1 cellular context compared by ENCODE assay signal in the genomic region with DNA sequence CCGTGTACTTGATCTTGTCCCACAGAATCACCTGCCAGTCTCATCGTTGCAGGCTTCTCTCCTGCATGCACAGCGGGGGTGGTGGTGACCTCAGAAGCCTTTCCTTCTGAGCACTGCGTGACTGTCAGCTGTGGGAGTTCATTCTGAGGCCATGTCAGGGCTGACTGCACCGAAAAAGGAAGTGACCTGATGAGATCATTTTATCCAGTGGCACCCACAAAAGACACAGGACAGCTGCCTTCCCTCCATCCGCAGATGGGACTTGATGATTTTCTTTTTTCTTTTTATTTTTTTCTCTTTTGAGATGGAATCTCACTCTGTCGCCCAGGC.
TF ChIP-seq lines count a peak whose summit lies in the region.

No MANE protein-coding gene starts in this region.

TF ChIP-seq in GM12878, 131 proteins besides CTCF, POLR2A, EP300 and RAD21 (continued from another document and continues in another):
- TF ChIP-seq, protein P1, sequence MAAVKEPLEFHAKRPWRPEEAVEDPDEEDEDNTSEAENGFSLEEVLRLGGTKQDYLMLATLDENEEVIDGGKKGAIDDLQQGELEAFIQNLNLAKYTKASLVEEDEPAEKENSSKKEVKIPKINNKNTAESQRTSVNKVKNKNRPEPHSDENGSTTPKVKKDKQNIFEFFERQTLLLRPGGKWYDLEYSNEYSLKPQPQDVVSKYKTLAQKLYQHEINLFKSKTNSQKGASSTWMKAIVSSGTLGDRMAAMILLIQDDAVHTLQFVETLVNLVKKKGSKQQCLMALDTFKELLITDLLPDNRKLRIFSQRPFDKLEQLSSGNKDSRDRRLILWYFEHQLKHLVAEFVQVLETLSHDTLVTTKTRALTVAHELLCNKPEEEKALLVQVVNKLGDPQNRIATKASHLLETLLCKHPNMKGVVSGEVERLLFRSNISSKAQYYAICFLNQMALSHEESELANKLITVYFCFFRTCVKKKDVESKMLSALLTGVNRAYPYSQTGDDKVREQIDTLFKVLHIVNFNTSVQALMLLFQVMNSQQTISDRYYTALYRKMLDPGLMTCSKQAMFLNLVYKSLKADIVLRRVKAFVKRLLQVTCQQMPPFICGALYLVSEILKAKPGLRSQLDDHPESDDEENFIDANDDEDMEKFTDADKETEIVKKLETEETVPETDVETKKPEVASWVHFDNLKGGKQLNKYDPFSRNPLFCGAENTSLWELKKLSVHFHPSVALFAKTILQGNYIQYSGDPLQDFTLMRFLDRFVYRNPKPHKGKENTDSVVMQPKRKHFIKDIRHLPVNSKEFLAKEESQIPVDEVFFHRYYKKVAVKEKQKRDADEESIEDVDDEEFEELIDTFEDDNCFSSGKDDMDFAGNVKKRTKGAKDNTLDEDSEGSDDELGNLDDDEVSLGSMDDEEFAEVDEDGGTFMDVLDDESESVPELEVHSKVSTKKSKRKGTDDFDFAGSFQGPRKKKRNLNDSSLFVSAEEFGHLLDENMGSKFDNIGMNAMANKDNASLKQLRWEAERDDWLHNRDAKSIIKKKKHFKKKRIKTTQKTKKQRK (IDR thresholded peaks at IDR 0.05; ENCODE audit: low read depth, low read length) = no peak
- no peak for TF ChIP-seq SMAD1 (IDR thresholded peaks at IDR 0.05; ENCODE audit: low read depth, partially characterized antibody)
- TF ChIP-seq PML (IDR thresholded peaks at IDR 0.05; ENCODE audit: low read length) = peak; percentile 70; the same call in 1 of the 2 replicates
- peak; percentile 90; the same call in 1 of the 2 replicates for TF ChIP-seq ZBED1 (IDR thresholded peaks at IDR 0.05; ENCODE audit: borderline replicate concordance)
- TF ChIP-seq YY1 (IDR thresholded peaks at IDR 0.05; ENCODE audit: low read depth, low read length) = 0 out of 2 replicates have a peak, but pooled peaks have one; percentile 42
- TF ChIP-seq, protein P2, sequence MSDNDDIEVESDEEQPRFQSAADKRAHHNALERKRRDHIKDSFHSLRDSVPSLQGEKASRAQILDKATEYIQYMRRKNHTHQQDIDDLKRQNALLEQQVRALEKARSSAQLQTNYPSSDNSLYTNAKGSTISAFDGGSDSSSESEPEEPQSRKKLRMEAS (IDR thresholded peaks at IDR 0.05; ENCODE audit: low read depth, low read length) = no peak
- no peak for TF ChIP-seq SMAD5 (IDR thresholded peaks at IDR 0.05; ENCODE audit: low read depth)
- TF ChIP-seq EED (IDR thresholded peaks at IDR 0.05; ENCODE audit: low read depth) = peak; percentile 97
- TF ChIP-seq MYC (IDR thresholded peaks at IDR 0.05; ENCODE audit: insufficient read depth, insufficient read length, insufficient replicate concordance, low read length, severe bottlenecking) = no peak
- peak; percentile 97 for TF ChIP-seq TCF3 (IDR thresholded peaks at IDR 0.05; ENCODE audit: borderline replicate concordance, insufficient read depth, low read depth, low read length)
- peak in 1 of 2 experiments; percentile 79; a peak in 2 of 4 replicates for TF ChIP-seq ETV6 (conservative IDR thresholded peaks at IDR 0.05 in 1 of 2, IDR thresholded peaks at IDR 0.05 in 1 of 2; ENCODE audit: borderline replicate concordance in 1 of 2, low read depth in 1 of 2)
- TF ChIP-seq EGR1 (IDR thresholded peaks at IDR 0.05; ENCODE audit: borderline replicate concordance in 1 of 2, low read depth in 2 of 2, low read length in 2 of 2) = peak in 1 of 2 experiments; percentile 93; a peak in 2 of 3 replicates
- TF ChIP-seq, protein P3, sequence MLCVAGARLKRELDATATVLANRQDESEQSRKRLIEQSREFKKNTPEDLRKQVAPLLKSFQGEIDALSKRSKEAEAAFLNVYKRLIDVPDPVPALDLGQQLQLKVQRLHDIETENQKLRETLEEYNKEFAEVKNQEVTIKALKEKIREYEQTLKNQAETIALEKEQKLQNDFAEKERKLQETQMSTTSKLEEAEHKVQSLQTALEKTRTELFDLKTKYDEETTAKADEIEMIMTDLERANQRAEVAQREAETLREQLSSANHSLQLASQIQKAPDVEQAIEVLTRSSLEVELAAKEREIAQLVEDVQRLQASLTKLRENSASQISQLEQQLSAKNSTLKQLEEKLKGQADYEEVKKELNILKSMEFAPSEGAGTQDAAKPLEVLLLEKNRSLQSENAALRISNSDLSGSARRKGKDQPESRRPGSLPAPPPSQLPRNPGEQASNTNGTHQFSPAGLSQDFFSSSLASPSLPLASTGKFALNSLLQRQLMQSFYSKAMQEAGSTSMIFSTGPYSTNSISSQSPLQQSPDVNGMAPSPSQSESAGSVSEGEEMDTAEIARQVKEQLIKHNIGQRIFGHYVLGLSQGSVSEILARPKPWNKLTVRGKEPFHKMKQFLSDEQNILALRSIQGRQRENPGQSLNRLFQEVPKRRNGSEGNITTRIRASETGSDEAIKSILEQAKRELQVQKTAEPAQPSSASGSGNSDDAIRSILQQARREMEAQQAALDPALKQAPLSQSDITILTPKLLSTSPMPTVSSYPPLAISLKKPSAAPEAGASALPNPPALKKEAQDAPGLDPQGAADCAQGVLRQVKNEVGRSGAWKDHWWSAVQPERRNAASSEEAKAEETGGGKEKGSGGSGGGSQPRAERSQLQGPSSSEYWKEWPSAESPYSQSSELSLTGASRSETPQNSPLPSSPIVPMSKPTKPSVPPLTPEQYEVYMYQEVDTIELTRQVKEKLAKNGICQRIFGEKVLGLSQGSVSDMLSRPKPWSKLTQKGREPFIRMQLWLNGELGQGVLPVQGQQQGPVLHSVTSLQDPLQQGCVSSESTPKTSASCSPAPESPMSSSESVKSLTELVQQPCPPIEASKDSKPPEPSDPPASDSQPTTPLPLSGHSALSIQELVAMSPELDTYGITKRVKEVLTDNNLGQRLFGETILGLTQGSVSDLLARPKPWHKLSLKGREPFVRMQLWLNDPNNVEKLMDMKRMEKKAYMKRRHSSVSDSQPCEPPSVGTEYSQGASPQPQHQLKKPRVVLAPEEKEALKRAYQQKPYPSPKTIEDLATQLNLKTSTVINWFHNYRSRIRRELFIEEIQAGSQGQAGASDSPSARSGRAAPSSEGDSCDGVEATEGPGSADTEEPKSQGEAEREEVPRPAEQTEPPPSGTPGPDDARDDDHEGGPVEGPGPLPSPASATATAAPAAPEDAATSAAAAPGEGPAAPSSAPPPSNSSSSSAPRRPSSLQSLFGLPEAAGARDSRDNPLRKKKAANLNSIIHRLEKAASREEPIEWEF (IDR thresholded peaks at IDR 0.05; ENCODE audit: insufficient replicate concordance, low read depth, low read length) = peak; percentile 77
- TF ChIP-seq POLR2AphosphoS5 (IDR thresholded peaks at IDR 0.05; ENCODE audit: low read length) = peak; percentile 68; the same call in 1 of the 2 replicates
- no peak for TF ChIP-seq ZNF622 (IDR thresholded peaks at IDR 0.05)
- TF ChIP-seq, protein P4, sequence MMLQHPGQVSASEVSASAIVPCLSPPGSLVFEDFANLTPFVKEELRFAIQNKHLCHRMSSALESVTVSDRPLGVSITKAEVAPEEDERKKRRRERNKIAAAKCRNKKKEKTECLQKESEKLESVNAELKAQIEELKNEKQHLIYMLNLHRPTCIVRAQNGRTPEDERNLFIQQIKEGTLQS (IDR thresholded peaks at IDR 0.05; ENCODE audit: borderline replicate concordance, extremely low read depth, low read depth, low read length) = no peak
- no peak for TF ChIP-seq HSF1 (IDR thresholded peaks at IDR 0.05; ENCODE audit: low read depth, low read length)
- TF ChIP-seq BACH1 (IDR thresholded peaks at IDR 0.05; ENCODE audit: borderline replicate concordance) = peak; percentile 83; the same call in 1 of the 2 replicates
- TF ChIP-seq ASH2L (IDR thresholded peaks at IDR 0.05; ENCODE audit: borderline replicate concordance, low read depth) = 0 out of 2 replicates have a peak, but pooled peaks have one; percentile 2
- peak; percentile 67 for TF ChIP-seq GABPA (IDR thresholded peaks at IDR 0.05; ENCODE audit: low read depth)
- TF ChIP-seq SIN3A (IDR thresholded peaks at IDR 0.05; ENCODE audit: low read depth, low read length) = 0 out of 2 replicates have a peak, but pooled peaks have one; percentile 70
- peak; percentile 96 for TF ChIP-seq RELB (IDR thresholded peaks at IDR 0.05; ENCODE audit: low read depth)
- peak; percentile 73 for TF ChIP-seq PBX3 (IDR thresholded peaks at IDR 0.05; ENCODE audit: insufficient replicate concordance, low read depth, low read length)
- TF ChIP-seq CBX5 (IDR thresholded peaks at IDR 0.05; ENCODE audit: low read depth) = peak; percentile 93; the same call in 1 of the 2 replicates
- no peak for TF ChIP-seq ZBTB4 (CRISPR knock-in tag; IDR thresholded peaks at IDR 0.05)
- TF ChIP-seq MXI1 (IDR thresholded peaks at IDR 0.05; ENCODE audit: low read depth, low read length) = peak; percentile 80
- peak; percentile 77; the same call in 1 of the 2 replicates for TF ChIP-seq RCOR1 (conservative IDR thresholded peaks at IDR 0.05; ENCODE audit: low read depth, low read length)
- TF ChIP-seq RAD51 (IDR thresholded peaks at IDR 0.05) = peak; percentile 51
- peak; percentile 96 for TF ChIP-seq NR2F1 (conservative IDR thresholded peaks at IDR 0.05)
- TF ChIP-seq CHD1 (IDR thresholded peaks at IDR 0.05; ENCODE audit: low read depth, low read length) = no peak
- TF ChIP-seq ZZZ3 (IDR thresholded peaks at IDR 0.05; ENCODE audit: control insufficient read depth, insufficient read length, low read depth) = no peak
- TF ChIP-seq, protein P5, sequence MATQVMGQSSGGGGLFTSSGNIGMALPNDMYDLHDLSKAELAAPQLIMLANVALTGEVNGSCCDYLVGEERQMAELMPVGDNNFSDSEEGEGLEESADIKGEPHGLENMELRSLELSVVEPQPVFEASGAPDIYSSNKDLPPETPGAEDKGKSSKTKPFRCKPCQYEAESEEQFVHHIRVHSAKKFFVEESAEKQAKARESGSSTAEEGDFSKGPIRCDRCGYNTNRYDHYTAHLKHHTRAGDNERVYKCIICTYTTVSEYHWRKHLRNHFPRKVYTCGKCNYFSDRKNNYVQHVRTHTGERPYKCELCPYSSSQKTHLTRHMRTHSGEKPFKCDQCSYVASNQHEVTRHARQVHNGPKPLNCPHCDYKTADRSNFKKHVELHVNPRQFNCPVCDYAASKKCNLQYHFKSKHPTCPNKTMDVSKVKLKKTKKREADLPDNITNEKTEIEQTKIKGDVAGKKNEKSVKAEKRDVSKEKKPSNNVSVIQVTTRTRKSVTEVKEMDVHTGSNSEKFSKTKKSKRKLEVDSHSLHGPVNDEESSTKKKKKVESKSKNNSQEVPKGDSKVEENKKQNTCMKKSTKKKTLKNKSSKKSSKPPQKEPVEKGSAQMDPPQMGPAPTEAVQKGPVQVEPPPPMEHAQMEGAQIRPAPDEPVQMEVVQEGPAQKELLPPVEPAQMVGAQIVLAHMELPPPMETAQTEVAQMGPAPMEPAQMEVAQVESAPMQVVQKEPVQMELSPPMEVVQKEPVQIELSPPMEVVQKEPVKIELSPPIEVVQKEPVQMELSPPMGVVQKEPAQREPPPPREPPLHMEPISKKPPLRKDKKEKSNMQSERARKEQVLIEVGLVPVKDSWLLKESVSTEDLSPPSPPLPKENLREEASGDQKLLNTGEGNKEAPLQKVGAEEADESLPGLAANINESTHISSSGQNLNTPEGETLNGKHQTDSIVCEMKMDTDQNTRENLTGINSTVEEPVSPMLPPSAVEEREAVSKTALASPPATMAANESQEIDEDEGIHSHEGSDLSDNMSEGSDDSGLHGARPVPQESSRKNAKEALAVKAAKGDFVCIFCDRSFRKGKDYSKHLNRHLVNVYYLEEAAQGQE (IDR thresholded peaks at IDR 0.05; ENCODE audit: low read depth, low read length) = no peak
- TF ChIP-seq BRCA1 (IDR thresholded peaks at IDR 0.05; ENCODE audit: low read depth, low read length) = no peak
- TF ChIP-seq POU2F2 (IDR thresholded peaks at IDR 0.05; ENCODE audit: borderline replicate concordance, low read depth, low read length) = peak; percentile 86; the same call in 2 of the 3 replicates
